Comparison of ENCODE assay signal across 15 cellular contexts in genomic region chr20:14142964-14143627, GRCh38.
A peak's percentile ranks its signal among the peaks of the same experiment; 100 is the strongest.
DNase-seq lines count a peak whose midpoint lies in the region; ATAC-seq and TF ChIP-seq lines count a peak whose summit lies in the region.
"Had no signal": no experiment of that assay in that cellular context is flagged by ENCODE, and none has a peak within 500 bp of the region (broad histone marks: within the 10 kb centered on the region; RNA-seq: fewer than 3 reads in every experiment).

No MANE protein-coding gene starts in this region.

- BruUV-seq in Caco-2 (replicated peaks; lab: Mats Ljungman, UMichigan): no TSS peak

- no peak overlapping the region for H2AFZ ChIP-seq in neural progenitor cell (replicated peaks)

- H4K20me1 ChIP-seq in neural progenitor cell (ENCODE audit: low read depth): no peaks in the 10 kb centered on the region

- H3K4me3 Mint-ChIP-seq in Caco-2 (ENCODE audit: unreplicated experiment) (no peak overlapping the region), neural progenitor cell (no peak overlapping the region)
- H3K4me3 Mint-ChIP-seq in T-helper 2 cell treated with Interferon-gamma antibody and Interleukin-4, amounts not matched to agents 5 μg/mL and 100 μg/mL, for 36 hours: no peak overlapping the region
- H3K4me3 Mint-ChIP-seq: activated CD4-positive, alpha-beta T cell treated with anti-CD3 and anti-CD28 coated beads, Interleukin-2, amount 10 ng/mL, durations not matched to agents 7 days and 5 days; CD8-positive, alpha-beta memory T cell; central memory CD8-positive, alpha-beta T cell had no signal

- no peak overlapping the region for H3K9ac ChIP-seq in neural progenitor cell

- no peak overlapping the region for H3K4me2 ChIP-seq in neural progenitor cell

- H3K27me3 Mint-ChIP-seq in Caco-2 (ENCODE audit: insufficient read depth, unreplicated experiment): no peaks in the 10 kb centered on the region
- H3K27me3 Mint-ChIP-seq in T-helper 2 cell treated with Interferon-gamma antibody and Interleukin-4, amounts not matched to agents 5 μg/mL and 100 μg/mL, for 36 hours (ENCODE audit: low read depth): no peaks in the 10 kb centered on the region
- no peaks in the 10 kb centered on the region for H3K27me3 Mint-ChIP-seq in neural progenitor cell (ENCODE audit: insufficient read depth, low read depth)
- H3K27me3 Mint-ChIP-seq: activated CD4-positive, alpha-beta T cell treated with anti-CD3 and anti-CD28 coated beads, Interleukin-2, amount 10 ng/mL, durations not matched to agents 7 days and 5 days; CD8-positive, alpha-beta memory T cell; central memory CD8-positive, alpha-beta T cell had no signal

- H3K36me3 Mint-ChIP-seq in Caco-2 (ENCODE audit: insufficient read depth, unreplicated experiment) (no peaks in the 10 kb centered on the region), neural progenitor cell (no peaks in the 10 kb centered on the region)
- no peaks in the 10 kb centered on the region for H3K36me3 Mint-ChIP-seq in T-helper 2 cell treated with Interferon-gamma antibody and Interleukin-4, amounts not matched to agents 5 μg/mL and 100 μg/mL, for 36 hours (ENCODE audit: low read depth)
- H3K36me3 Mint-ChIP-seq: CD8-positive, alpha-beta memory T cell had no signal

- H3K27ac ChIP-seq in neural progenitor cell (no peak overlapping the region), psoas muscle (no peak overlapping the region)

- ATAC-seq in psoas muscle: no peak

- H3K27me3 ChIP-seq in Caco-2 (replicated peaks; ENCODE audit: control insufficient read depth, insufficient read depth, low read length) (no peaks in the 10 kb centered on the region), neural progenitor cell (no peaks in the 10 kb centered on the region), psoas muscle (ENCODE audit: insufficient read depth in 3 of 3, low read length in 2 of 3) (no peaks in the 10 kb centered on the region)
- H3K27me3 ChIP-seq: MG63 had no signal

- DNase-seq in Caco-2 (peak; percentile 53 to 76), NCI-H69 (lab: John Stamatoyannopoulos, UW) (peak; percentile 10), fibroblast of gingiva (ENCODE audit: low read depth) (peak; percentile 27), non-pigmented ciliary epithelial cell (ENCODE audit: low read depth) (peak; percentile 65), inferior parietal cortex (ENCODE audit: extremely low spot score) (no peak), neural progenitor cell (ENCODE audit: low spot score) (no peak), psoas muscle (no peak)
- no peak for DNase-seq in T-helper 2 cell treated with Interferon-gamma antibody and Interleukin-4, amounts not matched to agents 5 μg/mL and 100 μg/mL, for 36 hours (ENCODE audit: low spot score)
- DNase-seq: activated CD4-positive, alpha-beta T cell treated with anti-CD3 and anti-CD28 coated beads, Interleukin-2, amount 10 ng/mL, durations not matched to agents 7 days and 5 days; activated effector memory CD4-positive, alpha-beta T cell treated with anti-CD3 and anti-CD28 coated beads, Interleukin-2, amount 50 U/mL, for 16 hours; CD8-positive, alpha-beta memory T cell; MG63; right cardiac atrium; T-helper 1 cell had no signal

- WGBS in psoas muscle, 3 donors: 52 to 62% (median 57%) methylated on average over 2 of the region's 2 CpGs

- POLR2A ChIA-PET in Caco-2 (lab: Charles Lee): interaction anchor here (1.2 kb wide), 1 partner anchor 194 kb away, joined by 9 read pairs; the partner anchor contains the start of gene FLRT3

- CTCF ChIA-PET in Caco-2 (lab: Charles Lee): interaction anchor here (0.6 to 3.6 kb wide), 6 partner anchors 50 to 677 kb away, joined by 3 to 21 read pairs (median 8); partner anchors contain the start of gene FLRT3

- H3K27ac Mint-ChIP-seq in Caco-2 (ENCODE audit: unreplicated experiment) (no peak overlapping the region), neural progenitor cell (no peak overlapping the region)
- H3K27ac Mint-ChIP-seq in T-helper 2 cell treated with Interferon-gamma antibody and Interleukin-4, amounts not matched to agents 5 μg/mL and 100 μg/mL, for 36 hours: no peak overlapping the region
- H3K27ac Mint-ChIP-seq: activated CD4-positive, alpha-beta T cell treated with anti-CD3 and anti-CD28 coated beads, Interleukin-2, amount 10 ng/mL, durations not matched to agents 7 days and 5 days; CD8-positive, alpha-beta memory T cell had no signal

- intact Hi-C loops in Caco-2 (cut with micrococcal nuclease; ENCODE audit: unreplicated experiment): loop anchor here (1.0 to 5.0 kb wide), 9 partner anchors 51 to 1760 kb away; partner anchors contain the start of gene FLRT3
- intact Hi-C loops in psoas muscle (cut with DNase I): no loop called here

- H3K4me1 Mint-ChIP-seq in Caco-2 (ENCODE audit: low read depth, unreplicated experiment) (no peaks in the 10 kb centered on the region), neural progenitor cell (peaks cover 19% of the 10 kb centered on the region)
- H3K4me1 Mint-ChIP-seq in T-helper 2 cell treated with Interferon-gamma antibody and Interleukin-4, amounts not matched to agents 5 μg/mL and 100 μg/mL, for 36 hours (ENCODE audit: low read depth): no peaks in the 10 kb centered on the region
- H3K4me1 Mint-ChIP-seq: activated CD4-positive, alpha-beta T cell treated with anti-CD3 and anti-CD28 coated beads, Interleukin-2, amount 10 ng/mL, durations not matched to agents 7 days and 5 days; CD8-positive, alpha-beta memory T cell; central memory CD8-positive, alpha-beta T cell had no signal

- TF ChIP-seq CTCF in Caco-2 (IDR thresholded peaks at IDR 0.05; ENCODE audit: insufficient read depth in 1 of 2, low read depth in 1 of 2, low read length in 1 of 2, severe bottlenecking in 1 of 2, unreplicated experiment in 1 of 2): no peak
- no peak for TF ChIP-seq CTCF in neural progenitor cell (IDR thresholded peaks at IDR 0.05)
- TF ChIP-seq CTCF in psoas muscle (IDR thresholded peaks at IDR 0.05): no peak

- H3K4me3 ChIP-seq in Caco-2 (ENCODE audit: low read depth, low read length) (no peak overlapping the region), neural progenitor cell (no peak overlapping the region), psoas muscle (no peak overlapping the region)
- H3K4me3 ChIP-seq: MG63 had no signal

- H3K4me1 ChIP-seq in Caco-2 (peaks cover 32% of the 10 kb centered on the region), neural progenitor cell (peaks cover 8% of the 10 kb centered on the region), psoas muscle (no peaks in the 10 kb centered on the region)

- H3K9me3 Mint-ChIP-seq in Caco-2 (ENCODE audit: unreplicated experiment): no peaks in the 10 kb centered on the region
- no peaks in the 10 kb centered on the region for H3K9me3 Mint-ChIP-seq in T-helper 2 cell treated with Interferon-gamma antibody and Interleukin-4, amounts not matched to agents 5 μg/mL and 100 μg/mL, for 36 hours
- no peaks in the 10 kb centered on the region for H3K9me3 Mint-ChIP-seq in neural progenitor cell
- H3K9me3 Mint-ChIP-seq: activated CD4-positive, alpha-beta T cell treated with anti-CD3 and anti-CD28 coated beads, Interleukin-2, amount 10 ng/mL, durations not matched to agents 7 days and 5 days had no signal

- H3K79me2 ChIP-seq in neural progenitor cell (ENCODE audit: low read depth): no peaks in the 10 kb centered on the region

- H3F3A ChIP-seq in neural progenitor cell (ENCODE audit: low read depth): no peaks in the 10 kb centered on the region

- no peaks in the 10 kb centered on the region for H3K9me3 ChIP-seq in Caco-2
- H3K9me3 ChIP-seq in neural progenitor cell (ENCODE audit: low read depth): no peaks in the 10 kb centered on the region
- no peaks in the 10 kb centered on the region for H3K9me3 ChIP-seq in psoas muscle
- H3K9me3 ChIP-seq: MG63 had no signal

- no peaks in the 10 kb centered on the region for H3K36me3 ChIP-seq in Caco-2 (ENCODE audit: control insufficient read depth, insufficient read depth, low read length)
- no peaks in the 10 kb centered on the region for H3K36me3 ChIP-seq in neural progenitor cell
- H3K36me3 ChIP-seq in psoas muscle (ENCODE audit: insufficient read depth in 1 of 2, low read depth in 1 of 2): no peaks in the 10 kb centered on the region
- H3K36me3 ChIP-seq: MG63 had no signal

Comparison
In these comparisons a context has a peak if more than half of its experiments do, and no peak if none do; other contexts are left out.
1. DNase-seq: peak in Caco-2 (2 of 2), NCI-H69 (single experiment), fibroblast of gingiva (single experiment) and non-pigmented ciliary epithelial cell (single experiment); none in inferior parietal cortex (single experiment), T-helper 2 cell treated with Interferon-gamma antibody and Interleukin-4, amounts not matched to agents 5 μg/mL and 100 μg/mL, for 36 hours (single experiment), neural progenitor cell (single experiment) and psoas muscle (0 of 2).